In the genomic region with DNA sequence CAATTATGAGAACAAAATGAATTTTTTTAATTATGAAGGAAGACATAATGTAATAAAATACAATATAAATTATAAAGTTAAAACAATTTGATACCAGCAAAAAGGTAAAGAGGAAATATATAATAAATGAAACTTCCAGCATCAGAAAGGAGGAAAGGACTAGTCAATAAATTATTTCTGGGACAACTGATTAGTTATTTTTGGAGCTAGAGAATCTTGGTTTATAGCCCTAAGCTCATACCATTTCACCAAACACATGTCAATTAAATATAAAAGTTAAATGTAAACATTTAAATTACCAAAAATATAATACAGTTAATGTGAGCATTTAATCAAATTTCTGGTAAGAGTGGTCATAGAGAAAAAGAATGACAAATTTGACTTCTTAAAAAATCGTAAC, we compare ENCODE assay signal across 28 cellular contexts. TPM values are rescaled to one million over a fixed set of nuclear protein-coding genes. Genes with fewer than 3 reads are reported as not detected.
"Had no signal": no experiment of that assay in that cellular context is flagged by ENCODE, and none has a peak within 500 bp of the region (broad histone marks: within the 10 kb centered on the region; RNA-seq: fewer than 3 reads in every experiment).

No MANE protein-coding gene starts in this region.

- DNase-seq: natural killer cell; occipital lobe; ovary; posterior cingulate gyrus; psoas muscle; right cardiac atrium; right lobe of liver; spleen; stimulated activated CD4-positive, alpha-beta T cell treated with anti-CD3 and anti-CD28 coated beads, Interleukin-12 subunit alpha, Interleukin-12 subunit beta, amount 100 ng/mL, for 4 hours; stimulated activated CD4-positive, alpha-beta T cell treated with anti-CD3 and anti-CD28 coated beads, Interleukin-1b, Interleukin-23, amount 100 ng/mL, for 48 hours; stimulated activated CD4-positive, alpha-beta T cell treated with anti-CD3 and anti-CD28 coated beads, Interleukin-4, amount 100 ng/mL, for 1 hour; stimulated activated CD4-positive, alpha-beta T cell treated with anti-CD3 and anti-CD28 coated beads, Interleukin-4, amount 100 ng/mL, for 4 hours; stimulated activated CD8-positive, alpha-beta memory T cell treated with anti-CD3 and anti-CD28 coated beads, Interleukin-4, amount 100 ng/mL, for 48 hours; stimulated activated naive CD4-positive, alpha-beta T cell; stimulated activated naive CD8-positive, alpha-beta T cell treated with anti-CD3 and anti-CD28 coated beads, Interleukin-15, amount 100 ng/mL, for 72 hours; stimulated activated naive CD8-positive, alpha-beta T cell treated with anti-CD3 and anti-CD28 coated beads, Interleukin-15, Interleukin-2, amounts not matched to agents 100 U/mL and 50 U/mL, for 24 hours; substantia nigra; testis; tibial artery; transverse colon; upper lobe of right lung; uterus had no signal

- H3K36me3 ChIP-seq: neural progenitor cell, ovary, right lobe of liver, spleen, suprapubic skin, upper lobe of right lung, uterus had no signal

- H3K4me1 ChIP-seq: neural progenitor cell, parathyroid adenoma, psoas muscle, right lobe of liver, testis, upper lobe of right lung, uterus had no signal

- H3K9me3 ChIP-seq: ovary, psoas muscle, right lobe of liver, spleen, suprapubic skin, testis, tibial artery, transverse colon, upper lobe of right lung, uterus had no signal

- ATAC-seq: natural killer cell; psoas muscle; right cardiac atrium; right lobe of liver; stimulated activated memory B cell treated with anti-CD40 and anti-IgM and Interleukin-4, amounts not matched to agents 10 μg/mL and 1 μg/mL and 100 μg/mL, for 72 hours; stimulated activated naive CD8-positive, alpha-beta T cell treated with anti-CD3 and anti-CD28 coated beads, Interleukin-15, amount 100 ng/mL, for 72 hours; stimulated activated naive CD8-positive, alpha-beta T cell treated with anti-CD3 and anti-CD28 coated beads, Interleukin-15, Interleukin-2, amounts not matched to agents 100 U/mL and 50 U/mL, for 24 hours; upper lobe of right lung had no signal

- H3K27ac ChIP-seq: neural progenitor cell, ovary, parathyroid adenoma, psoas muscle, right lobe of liver, skin epidermis, spleen, suprapubic skin, testis, upper lobe of right lung had no signal

- H3K27me3 ChIP-seq: neural progenitor cell, ovary, right lobe of liver, spleen, suprapubic skin, testis, tibial artery, transverse colon, upper lobe of right lung, uterus had no signal

- H3K4me3 ChIP-seq: neural progenitor cell, ovary, psoas muscle, right lobe of liver, skin epidermis, smooth muscle cell, spleen, suprapubic skin, testis, tibial artery, transverse colon, upper lobe of right lung, uterus had no signal

RNA-seq across cellular contexts. Expression of a gene that starts 12.1 kb away (rescaled TPM):
- total RNA-seq: natural killer cell had no signal
